ENCODE assay signal across 8 cellular contexts in the genomic region with DNA sequence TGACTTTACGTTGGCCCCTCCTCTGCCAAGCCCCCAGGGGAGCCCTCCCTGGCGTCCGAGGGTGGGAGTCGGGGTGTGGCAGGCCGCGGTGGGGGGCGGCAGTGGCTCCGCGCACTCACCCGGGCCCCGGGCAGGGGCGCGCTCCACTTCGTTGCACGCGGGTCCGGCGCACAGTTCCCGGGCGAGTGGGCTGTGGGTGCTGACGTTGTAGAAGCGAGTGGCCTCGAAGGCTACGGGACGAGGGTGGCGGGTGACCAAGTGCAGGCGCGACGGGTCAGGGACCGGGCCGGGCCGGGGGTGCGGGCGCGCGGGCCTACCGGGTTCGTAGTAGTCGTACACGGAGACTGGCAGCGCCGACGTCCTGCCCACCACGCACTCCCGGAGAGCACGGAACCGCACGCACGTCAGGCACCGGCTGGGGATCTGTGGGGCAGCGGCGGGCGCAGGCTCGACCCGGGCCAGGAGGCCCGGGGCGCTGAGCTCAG. TPM values are rescaled to one million over a fixed set of nuclear protein-coding genes. Genes with fewer than 3 reads are reported as not detected.
DNase-seq lines count a peak whose midpoint lies in the region; ATAC-seq and TF ChIP-seq lines count a peak whose summit lies in the region.

No MANE protein-coding gene starts in this region.

- no peak overlapping the region for H3K27ac Mint-ChIP-seq in CD4-positive, alpha-beta T cell
- H3K27ac Mint-ChIP-seq in WTC11, result no peak overlapping the region

- CTCF ChIA-PET in CD4-positive, alpha-beta T cell (lab: Charles Lee), result no interaction called here
- CTCF ChIA-PET in HEK293 (lab: Yijun Ruan, JAX) (no interaction called here), WTC11 (lab: Charles Lee) (interaction anchor here (0.7 to 1.5 kb wide), 3 partner anchors 9 to 183 kb away, joined by 3 to 6 read pairs (median 3); no protein-coding TSS in a partner anchor)

- H3K4me1 ChIP-seq in HEK293 (ENCODE audit: control insufficient read depth, insufficient read depth, low read length), result no peaks in the 10 kb centered on the region

- peaks cover 19% of the 10 kb centered on the region for H3K27me3 ChIP-seq in CD4-positive, alpha-beta T cell (ENCODE audit: control insufficient read depth, insufficient read depth, low read length)

- no peaks in the 10 kb centered on the region for H3K36me3 Mint-ChIP-seq in CD4-positive, alpha-beta T cell (ENCODE audit: low read depth)
- no peaks in the 10 kb centered on the region for H3K36me3 Mint-ChIP-seq in WTC11

- peak; percentile 23 for ATAC-seq in CD4-positive, alpha-beta T cell (ENCODE audit: poor library complexity)
- ATAC-seq in WTC11 (peak; percentile 1), left cardiac atrium (peak; percentile 25 to 40), sciatic nerve (peak; percentile 2)

- peaks cover 7% of the 10 kb centered on the region for H3K4me1 Mint-ChIP-seq in CD4-positive, alpha-beta T cell (ENCODE audit: low read depth)
- H3K4me1 Mint-ChIP-seq in WTC11, result peaks cover 4% of the 10 kb centered on the region; the same call in 1 of the 2 replicates

- H3K27me3 Mint-ChIP-seq in CD4-positive, alpha-beta T cell, result peaks cover 47% of the 10 kb centered on the region
- H3K27me3 Mint-ChIP-seq in WTC11 (ENCODE audit: low read depth), result peaks cover 31% of the 10 kb centered on the region

- no peaks in the 10 kb centered on the region for H3K9me3 Mint-ChIP-seq in CD4-positive, alpha-beta T cell
- H3K9me3 Mint-ChIP-seq in WTC11, result no peaks in the 10 kb centered on the region

- no peaks in the 10 kb centered on the region for H3K36me3 ChIP-seq in HEK293 (ENCODE audit: control insufficient read depth in 2 of 2, insufficient read depth in 1 of 2, low read length in 2 of 2)

- no peaks in the 10 kb centered on the region for H3K9me3 ChIP-seq in CD4-positive, alpha-beta T cell (ENCODE audit: control insufficient read depth, low read length)
- H3K9me3 ChIP-seq in HEK293 (ENCODE audit: control insufficient read depth, insufficient read depth, low read depth, low read length), result no peaks in the 10 kb centered on the region

- H3K4me3 ChIP-seq in HEK293 (ENCODE audit: low read depth, low read length), result peak overlapping the region; percentile 56

- no peak for DNase-seq in CD4-positive, alpha-beta T cell
- DNase-seq in WTC11 (ENCODE audit: low spot score) (no peak), left cardiac atrium (peak; percentile 59), sciatic nerve (ENCODE audit: low spot score) (peak; percentile 81), activated gamma-delta T cell (lab: John Stamatoyannopoulos, UW) (no peak), midbrain (lab: John Stamatoyannopoulos, UW) (no peak)
- DNase-seq in stimulated activated CD4-positive, alpha-beta T cell treated with anti-CD3 and anti-CD28 coated beads, Interleukin-4, amount 100 ng/mL, for 24 hours, result no peak

- POLR2A ChIA-PET in CD4-positive, alpha-beta T cell (lab: Charles Lee), result no interaction called here
- POLR2A ChIA-PET in HEK293 (lab: Yijun Ruan, JAX), result interaction anchor here (0.7 kb wide), 1 partner anchor 55 kb away, joined by 3 read pairs; no protein-coding TSS in a partner anchor
- POLR2A ChIA-PET in WTC11 (lab: Charles Lee), result no interaction called here

- peak overlapping the region; percentile 67 for H3K4me3 Mint-ChIP-seq in CD4-positive, alpha-beta T cell
- peak overlapping the region; percentile 62 for H3K4me3 Mint-ChIP-seq in WTC11

- no peak for TF ChIP-seq CTCF in CD4-positive, alpha-beta T cell (IDR thresholded peaks at IDR 0.05)
- TF ChIP-seq CTCF in HEK293 (tag by site-specific recombination; IDR thresholded peaks at IDR 0.05) (no peak), WTC11 (IDR thresholded peaks at IDR 0.05) (no peak)

- intact Hi-C loops in CD4-positive, alpha-beta T cell (cut with DNase I, micrococcal nuclease), result no loop called here
- intact Hi-C loops in left cardiac atrium (cut with DNase I), result loop anchor here in 1 of 2 donors (5.0 kb wide), 1 partner anchor 125 kb away; no protein-coding TSS in a partner anchor
- intact Hi-C loops in sciatic nerve (cut with DNase I), result no loop called here

- no peak overlapping the region for H3K27ac ChIP-seq in CD4-positive, alpha-beta T cell (ENCODE audit: low read depth, low read length)
- H3K27ac ChIP-seq in HEK293 (ENCODE audit: extremely low read depth, low read depth, low read length), result no peak overlapping the region

TF ChIP-seq in HEK293, 187 proteins besides CTCF, POLR2A, EP300 and RAD21 (continues in another document):
- TF ChIP-seq ZBTB20 (tag by site-specific recombination; IDR thresholded peaks at IDR 0.05) (peak; percentile 97), ZNF394 (tag by site-specific recombination; IDR thresholded peaks at IDR 0.05; ENCODE audit: borderline replicate concordance) (peak; percentile 13; the same call in 1 of the 2 replicates), SP3 (tag by site-specific recombination; IDR thresholded peaks at IDR 0.05) (0 out of 2 replicates have a peak, but pooled peaks have one; percentile 34), ZNF404 (tag by site-specific recombination; IDR thresholded peaks at IDR 0.05) (0 out of 2 replicates have a peak, but pooled peaks have one; percentile 53), ZFP3 (tag by site-specific recombination; IDR thresholded peaks at IDR 0.05; ENCODE audit: low read depth) (no peak), GLIS2 (tag by site-specific recombination; IDR thresholded peaks at IDR 0.05) (peak; percentile 72), ZFHX2 (tag by site-specific recombination; conservative IDR thresholded peaks at IDR 0.05) (peak; percentile 85), YY1 (tag by site-specific recombination; IDR thresholded peaks at IDR 0.05) (no peak), MYNN (tag by site-specific recombination; IDR thresholded peaks at IDR 0.05; ENCODE audit: borderline replicate concordance) (no peak), ZNF211 (tag by site-specific recombination; IDR thresholded peaks at IDR 0.05; ENCODE audit: low read depth) (no peak), EGR2 (tag by site-specific recombination; IDR thresholded peaks at IDR 0.05; ENCODE audit: low read depth) (peak; percentile 68; the same call in 1 of the 2 replicates), KLF1 (tag by site-specific recombination; IDR thresholded peaks at IDR 0.05) (peak; percentile 80), IKZF3 (tag by site-specific recombination; IDR thresholded peaks at IDR 0.05) (no peak), ZBTB48 (tag by site-specific recombination; IDR thresholded peaks at IDR 0.05) (peak; percentile 59; the same call in 1 of the 2 replicates)
- TF ChIP-seq, protein P1, sequence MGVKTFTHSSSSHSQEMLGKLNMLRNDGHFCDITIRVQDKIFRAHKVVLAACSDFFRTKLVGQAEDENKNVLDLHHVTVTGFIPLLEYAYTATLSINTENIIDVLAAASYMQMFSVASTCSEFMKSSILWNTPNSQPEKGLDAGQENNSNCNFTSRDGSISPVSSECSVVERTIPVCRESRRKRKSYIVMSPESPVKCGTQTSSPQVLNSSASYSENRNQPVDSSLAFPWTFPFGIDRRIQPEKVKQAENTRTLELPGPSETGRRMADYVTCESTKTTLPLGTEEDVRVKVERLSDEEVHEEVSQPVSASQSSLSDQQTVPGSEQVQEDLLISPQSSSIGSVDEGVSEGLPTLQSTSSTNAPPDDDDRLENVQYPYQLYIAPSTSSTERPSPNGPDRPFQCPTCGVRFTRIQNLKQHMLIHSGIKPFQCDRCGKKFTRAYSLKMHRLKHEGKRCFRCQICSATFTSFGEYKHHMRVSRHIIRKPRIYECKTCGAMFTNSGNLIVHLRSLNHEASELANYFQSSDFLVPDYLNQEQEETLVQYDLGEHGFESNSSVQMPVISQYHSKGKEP (tag by site-specific recombination; IDR thresholded peaks at IDR 0.05), result no peak

TF ChIP-seq in WTC11, 78 proteins besides CTCF, POLR2A, EP300 and RAD21 (continues in another document):
- TF ChIP-seq TEAD4 (CRISPR knock-in tag; IDR thresholded peaks at IDR 0.05) (no peak), OVOL2 (CRISPR knock-in tag; IDR thresholded peaks at IDR 0.05; ENCODE audit: borderline replicate concordance) (no peak), KAT7 (CRISPR knock-in tag; IDR thresholded peaks at IDR 0.05; ENCODE audit: borderline replicate concordance) (no peak), ZNF263 (CRISPR knock-in tag; IDR thresholded peaks at IDR 0.05; ENCODE audit: low read depth) (no peak), SP1 (CRISPR knock-in tag; conservative IDR thresholded peaks at IDR 0.05) (no peak)
- TF ChIP-seq, protein P2, sequence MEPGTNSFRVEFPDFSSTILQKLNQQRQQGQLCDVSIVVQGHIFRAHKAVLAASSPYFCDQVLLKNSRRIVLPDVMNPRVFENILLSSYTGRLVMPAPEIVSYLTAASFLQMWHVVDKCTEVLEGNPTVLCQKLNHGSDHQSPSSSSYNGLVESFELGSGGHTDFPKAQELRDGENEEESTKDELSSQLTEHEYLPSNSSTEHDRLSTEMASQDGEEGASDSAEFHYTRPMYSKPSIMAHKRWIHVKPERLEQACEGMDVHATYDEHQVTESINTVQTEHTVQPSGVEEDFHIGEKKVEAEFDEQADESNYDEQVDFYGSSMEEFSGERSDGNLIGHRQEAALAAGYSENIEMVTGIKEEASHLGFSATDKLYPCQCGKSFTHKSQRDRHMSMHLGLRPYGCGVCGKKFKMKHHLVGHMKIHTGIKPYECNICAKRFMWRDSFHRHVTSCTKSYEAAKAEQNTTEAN (CRISPR knock-in tag; IDR thresholded peaks at IDR 0.05), result no peak

RNA-seq across cellular contexts. Expression of gene F2RL3, which starts 8.8 kb away (rescaled TPM):
- not detected for total RNA-seq in CD4-positive, alpha-beta T cell
- 0.11 to 0.14 TPM in 2 of 3 replicates, not detected in the other for total RNA-seq in WTC11 (2021)
- 1 to 10 TPM; 2.3 TPM for total RNA-seq in left cardiac atrium
- total RNA-seq in sciatic nerve, result 2.5 TPM

Comparison
In these comparisons a context has a peak if more than half of its experiments do, and no peak if none do; other contexts are left out.
1. DNase-seq: peak in left cardiac atrium (single experiment) and sciatic nerve (single experiment); none in CD4-positive, alpha-beta T cell (0 of 10), WTC11 (single experiment), activated gamma-delta T cell (single experiment), midbrain (single experiment) and stimulated activated CD4-positive, alpha-beta T cell treated with anti-CD3 and anti-CD28 coated beads, Interleukin-4, amount 100 ng/mL, for 24 hours (single experiment).
2. Peak in every context shown above with its lines, with median percentiles within 50 percentile points of each other: ATAC-seq.